Comparison of ENCODE assay signal across 1 cellular context in the genomic region with DNA sequence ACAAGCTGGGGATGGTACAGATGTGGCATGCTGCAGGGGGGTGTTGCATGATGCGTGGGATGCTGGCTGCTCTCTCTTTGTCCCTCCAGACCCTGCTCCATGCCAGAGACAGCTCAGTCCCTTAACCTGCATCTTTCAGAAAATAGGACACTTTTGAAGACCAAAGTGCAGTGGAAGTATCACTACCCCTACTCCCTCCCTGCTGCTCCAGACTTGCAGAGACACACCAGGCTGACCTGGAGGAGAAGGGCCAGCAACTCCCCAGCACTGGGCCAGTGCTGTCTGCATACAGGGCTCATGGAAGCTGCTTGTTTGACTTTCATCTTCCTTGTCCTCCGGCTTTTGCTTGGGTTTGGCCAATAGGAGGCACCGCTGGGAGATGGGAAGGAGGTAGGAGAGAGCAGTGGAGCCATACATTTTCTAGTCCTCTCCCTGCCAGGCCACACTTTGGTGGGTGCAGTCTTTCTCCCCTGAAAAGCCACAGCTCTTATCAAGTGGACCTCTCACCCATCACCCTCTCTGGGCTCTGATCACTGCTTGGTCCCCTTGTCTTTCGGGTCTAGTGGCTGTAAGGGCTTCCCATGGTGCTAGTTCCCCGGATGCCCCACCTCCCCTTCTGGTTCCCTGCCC.
TF ChIP-seq lines count a peak whose summit lies in the region.

No MANE protein-coding gene starts in this region.

TF ChIP-seq in H1, 55 proteins besides CTCF, POLR2A, EP300 and RAD21:
- TF ChIP-seq, protein P1, sequence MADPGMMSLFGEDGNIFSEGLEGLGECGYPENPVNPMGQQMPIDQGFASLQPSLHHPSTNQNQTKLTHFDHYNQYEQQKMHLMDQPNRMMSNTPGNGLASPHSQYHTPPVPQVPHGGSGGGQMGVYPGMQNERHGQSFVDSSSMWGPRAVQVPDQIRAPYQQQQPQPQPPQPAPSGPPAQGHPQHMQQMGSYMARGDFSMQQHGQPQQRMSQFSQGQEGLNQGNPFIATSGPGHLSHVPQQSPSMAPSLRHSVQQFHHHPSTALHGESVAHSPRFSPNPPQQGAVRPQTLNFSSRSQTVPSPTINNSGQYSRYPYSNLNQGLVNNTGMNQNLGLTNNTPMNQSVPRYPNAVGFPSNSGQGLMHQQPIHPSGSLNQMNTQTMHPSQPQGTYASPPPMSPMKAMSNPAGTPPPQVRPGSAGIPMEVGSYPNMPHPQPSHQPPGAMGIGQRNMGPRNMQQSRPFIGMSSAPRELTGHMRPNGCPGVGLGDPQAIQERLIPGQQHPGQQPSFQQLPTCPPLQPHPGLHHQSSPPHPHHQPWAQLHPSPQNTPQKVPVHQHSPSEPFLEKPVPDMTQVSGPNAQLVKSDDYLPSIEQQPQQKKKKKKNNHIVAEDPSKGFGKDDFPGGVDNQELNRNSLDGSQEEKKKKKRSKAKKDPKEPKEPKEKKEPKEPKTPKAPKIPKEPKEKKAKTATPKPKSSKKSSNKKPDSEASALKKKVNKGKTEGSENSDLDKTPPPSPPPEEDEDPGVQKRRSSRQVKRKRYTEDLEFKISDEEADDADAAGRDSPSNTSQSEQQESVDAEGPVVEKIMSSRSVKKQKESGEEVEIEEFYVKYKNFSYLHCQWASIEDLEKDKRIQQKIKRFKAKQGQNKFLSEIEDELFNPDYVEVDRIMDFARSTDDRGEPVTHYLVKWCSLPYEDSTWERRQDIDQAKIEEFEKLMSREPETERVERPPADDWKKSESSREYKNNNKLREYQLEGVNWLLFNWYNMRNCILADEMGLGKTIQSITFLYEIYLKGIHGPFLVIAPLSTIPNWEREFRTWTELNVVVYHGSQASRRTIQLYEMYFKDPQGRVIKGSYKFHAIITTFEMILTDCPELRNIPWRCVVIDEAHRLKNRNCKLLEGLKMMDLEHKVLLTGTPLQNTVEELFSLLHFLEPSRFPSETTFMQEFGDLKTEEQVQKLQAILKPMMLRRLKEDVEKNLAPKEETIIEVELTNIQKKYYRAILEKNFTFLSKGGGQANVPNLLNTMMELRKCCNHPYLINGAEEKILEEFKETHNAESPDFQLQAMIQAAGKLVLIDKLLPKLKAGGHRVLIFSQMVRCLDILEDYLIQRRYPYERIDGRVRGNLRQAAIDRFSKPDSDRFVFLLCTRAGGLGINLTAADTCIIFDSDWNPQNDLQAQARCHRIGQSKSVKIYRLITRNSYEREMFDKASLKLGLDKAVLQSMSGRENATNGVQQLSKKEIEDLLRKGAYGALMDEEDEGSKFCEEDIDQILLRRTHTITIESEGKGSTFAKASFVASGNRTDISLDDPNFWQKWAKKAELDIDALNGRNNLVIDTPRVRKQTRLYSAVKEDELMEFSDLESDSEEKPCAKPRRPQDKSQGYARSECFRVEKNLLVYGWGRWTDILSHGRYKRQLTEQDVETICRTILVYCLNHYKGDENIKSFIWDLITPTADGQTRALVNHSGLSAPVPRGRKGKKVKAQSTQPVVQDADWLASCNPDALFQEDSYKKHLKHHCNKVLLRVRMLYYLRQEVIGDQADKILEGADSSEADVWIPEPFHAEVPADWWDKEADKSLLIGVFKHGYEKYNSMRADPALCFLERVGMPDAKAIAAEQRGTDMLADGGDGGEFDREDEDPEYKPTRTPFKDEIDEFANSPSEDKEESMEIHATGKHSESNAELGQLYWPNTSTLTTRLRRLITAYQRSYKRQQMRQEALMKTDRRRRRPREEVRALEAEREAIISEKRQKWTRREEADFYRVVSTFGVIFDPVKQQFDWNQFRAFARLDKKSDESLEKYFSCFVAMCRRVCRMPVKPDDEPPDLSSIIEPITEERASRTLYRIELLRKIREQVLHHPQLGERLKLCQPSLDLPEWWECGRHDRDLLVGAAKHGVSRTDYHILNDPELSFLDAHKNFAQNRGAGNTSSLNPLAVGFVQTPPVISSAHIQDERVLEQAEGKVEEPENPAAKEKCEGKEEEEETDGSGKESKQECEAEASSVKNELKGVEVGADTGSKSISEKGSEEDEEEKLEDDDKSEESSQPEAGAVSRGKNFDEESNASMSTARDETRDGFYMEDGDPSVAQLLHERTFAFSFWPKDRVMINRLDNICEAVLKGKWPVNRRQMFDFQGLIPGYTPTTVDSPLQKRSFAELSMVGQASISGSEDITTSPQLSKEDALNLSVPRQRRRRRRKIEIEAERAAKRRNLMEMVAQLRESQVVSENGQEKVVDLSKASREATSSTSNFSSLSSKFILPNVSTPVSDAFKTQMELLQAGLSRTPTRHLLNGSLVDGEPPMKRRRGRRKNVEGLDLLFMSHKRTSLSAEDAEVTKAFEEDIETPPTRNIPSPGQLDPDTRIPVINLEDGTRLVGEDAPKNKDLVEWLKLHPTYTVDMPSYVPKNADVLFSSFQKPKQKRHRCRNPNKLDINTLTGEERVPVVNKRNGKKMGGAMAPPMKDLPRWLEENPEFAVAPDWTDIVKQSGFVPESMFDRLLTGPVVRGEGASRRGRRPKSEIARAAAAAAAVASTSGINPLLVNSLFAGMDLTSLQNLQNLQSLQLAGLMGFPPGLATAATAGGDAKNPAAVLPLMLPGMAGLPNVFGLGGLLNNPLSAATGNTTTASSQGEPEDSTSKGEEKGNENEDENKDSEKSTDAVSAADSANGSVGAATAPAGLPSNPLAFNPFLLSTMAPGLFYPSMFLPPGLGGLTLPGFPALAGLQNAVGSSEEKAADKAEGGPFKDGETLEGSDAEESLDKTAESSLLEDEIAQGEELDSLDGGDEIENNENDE (IDR thresholded peaks at IDR 0.05; ENCODE audit: insufficient replicate concordance, low read length) = no peak
- TF ChIP-seq, protein P2, sequence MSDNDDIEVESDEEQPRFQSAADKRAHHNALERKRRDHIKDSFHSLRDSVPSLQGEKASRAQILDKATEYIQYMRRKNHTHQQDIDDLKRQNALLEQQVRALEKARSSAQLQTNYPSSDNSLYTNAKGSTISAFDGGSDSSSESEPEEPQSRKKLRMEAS (IDR thresholded peaks at IDR 0.05) = no peak
- no peak for TF ChIP-seq SAP30 (IDR thresholded peaks at IDR 0.05; ENCODE audit: insufficient read depth, insufficient replicate concordance, low read length)
- TF ChIP-seq, protein P3, sequence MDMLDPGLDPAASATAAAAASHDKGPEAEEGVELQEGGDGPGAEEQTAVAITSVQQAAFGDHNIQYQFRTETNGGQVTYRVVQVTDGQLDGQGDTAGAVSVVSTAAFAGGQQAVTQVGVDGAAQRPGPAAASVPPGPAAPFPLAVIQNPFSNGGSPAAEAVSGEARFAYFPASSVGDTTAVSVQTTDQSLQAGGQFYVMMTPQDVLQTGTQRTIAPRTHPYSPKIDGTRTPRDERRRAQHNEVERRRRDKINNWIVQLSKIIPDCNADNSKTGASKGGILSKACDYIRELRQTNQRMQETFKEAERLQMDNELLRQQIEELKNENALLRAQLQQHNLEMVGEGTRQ (IDR thresholded peaks at IDR 0.05; ENCODE audit: low read length) = no peak
- TF ChIP-seq KDM5A (IDR thresholded peaks at IDR 0.05; ENCODE audit: low read length) = no peak
- no peak for TF ChIP-seq GABPA (IDR thresholded peaks at IDR 0.05; ENCODE audit: borderline replicate concordance, insufficient read depth, low read length)
- no peak for TF ChIP-seq SRF (IDR thresholded peaks at IDR 0.05; ENCODE audit: low read depth, low read length)
- TF ChIP-seq JUN (IDR thresholded peaks at IDR 0.05; ENCODE audit: low read depth, low read length) = no peak
- TF ChIP-seq PHF8 (conservative IDR thresholded peaks at IDR 0.05; ENCODE audit: low read depth, low read length) = no peak
- TF ChIP-seq CREB1 (IDR thresholded peaks at IDR 0.05) = no peak
- no peak for TF ChIP-seq TAF1 (IDR thresholded peaks at IDR 0.05; ENCODE audit: low read depth, low read length)
- TF ChIP-seq GTF2F1 (IDR thresholded peaks at IDR 0.05; ENCODE audit: borderline replicate concordance, low read depth, low read length) = no peak
- TF ChIP-seq TBP (IDR thresholded peaks at IDR 0.05; ENCODE audit: low read depth, low read length) = no peak
- no peak for TF ChIP-seq CHD2 (IDR thresholded peaks at IDR 0.05; ENCODE audit: low read length)
- no peak for TF ChIP-seq SP2 (IDR thresholded peaks at IDR 0.05; ENCODE audit: low read length)
- TF ChIP-seq EGR1 (IDR thresholded peaks at IDR 0.05; ENCODE audit: borderline replicate concordance, low read depth, low read length) = no peak
- no peak for TF ChIP-seq NANOG (IDR thresholded peaks at IDR 0.05; ENCODE audit: insufficient read depth, low read depth, low read length, poor library complexity, severe bottlenecking)
- TF ChIP-seq SUZ12 (IDR thresholded peaks at IDR 0.05; ENCODE audit: low read length) = no peak
